1 cellular context compared by ENCODE assay signal in genomic region chr2:65432227-65433190, GRCh38.
TF ChIP-seq lines count a peak whose summit lies in the region.

Gene SPRED2, minus strand, starts transcription at chr2:65432599. Its CDS starts 612 bp downstream, at chr2:65431987.

TF ChIP-seq in GM12878, 131 proteins besides CTCF, POLR2A, EP300 and RAD21 (continued from another document and continues in another):
- TF ChIP-seq, protein P1, sequence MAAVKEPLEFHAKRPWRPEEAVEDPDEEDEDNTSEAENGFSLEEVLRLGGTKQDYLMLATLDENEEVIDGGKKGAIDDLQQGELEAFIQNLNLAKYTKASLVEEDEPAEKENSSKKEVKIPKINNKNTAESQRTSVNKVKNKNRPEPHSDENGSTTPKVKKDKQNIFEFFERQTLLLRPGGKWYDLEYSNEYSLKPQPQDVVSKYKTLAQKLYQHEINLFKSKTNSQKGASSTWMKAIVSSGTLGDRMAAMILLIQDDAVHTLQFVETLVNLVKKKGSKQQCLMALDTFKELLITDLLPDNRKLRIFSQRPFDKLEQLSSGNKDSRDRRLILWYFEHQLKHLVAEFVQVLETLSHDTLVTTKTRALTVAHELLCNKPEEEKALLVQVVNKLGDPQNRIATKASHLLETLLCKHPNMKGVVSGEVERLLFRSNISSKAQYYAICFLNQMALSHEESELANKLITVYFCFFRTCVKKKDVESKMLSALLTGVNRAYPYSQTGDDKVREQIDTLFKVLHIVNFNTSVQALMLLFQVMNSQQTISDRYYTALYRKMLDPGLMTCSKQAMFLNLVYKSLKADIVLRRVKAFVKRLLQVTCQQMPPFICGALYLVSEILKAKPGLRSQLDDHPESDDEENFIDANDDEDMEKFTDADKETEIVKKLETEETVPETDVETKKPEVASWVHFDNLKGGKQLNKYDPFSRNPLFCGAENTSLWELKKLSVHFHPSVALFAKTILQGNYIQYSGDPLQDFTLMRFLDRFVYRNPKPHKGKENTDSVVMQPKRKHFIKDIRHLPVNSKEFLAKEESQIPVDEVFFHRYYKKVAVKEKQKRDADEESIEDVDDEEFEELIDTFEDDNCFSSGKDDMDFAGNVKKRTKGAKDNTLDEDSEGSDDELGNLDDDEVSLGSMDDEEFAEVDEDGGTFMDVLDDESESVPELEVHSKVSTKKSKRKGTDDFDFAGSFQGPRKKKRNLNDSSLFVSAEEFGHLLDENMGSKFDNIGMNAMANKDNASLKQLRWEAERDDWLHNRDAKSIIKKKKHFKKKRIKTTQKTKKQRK (IDR thresholded peaks at IDR 0.05; ENCODE audit: low read depth, low read length), result no peak
- peak; percentile 62; the same call in 1 of the 3 replicates for TF ChIP-seq POU2F2 (IDR thresholded peaks at IDR 0.05; ENCODE audit: borderline replicate concordance, low read depth, low read length)
- TF ChIP-seq, protein P2, sequence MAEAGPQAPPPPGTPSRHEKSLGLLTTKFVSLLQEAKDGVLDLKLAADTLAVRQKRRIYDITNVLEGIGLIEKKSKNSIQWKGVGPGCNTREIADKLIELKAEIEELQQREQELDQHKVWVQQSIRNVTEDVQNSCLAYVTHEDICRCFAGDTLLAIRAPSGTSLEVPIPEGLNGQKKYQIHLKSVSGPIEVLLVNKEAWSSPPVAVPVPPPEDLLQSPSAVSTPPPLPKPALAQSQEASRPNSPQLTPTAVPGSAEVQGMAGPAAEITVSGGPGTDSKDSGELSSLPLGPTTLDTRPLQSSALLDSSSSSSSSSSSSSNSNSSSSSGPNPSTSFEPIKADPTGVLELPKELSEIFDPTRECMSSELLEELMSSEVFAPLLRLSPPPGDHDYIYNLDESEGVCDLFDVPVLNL (IDR thresholded peaks at IDR 0.05; ENCODE audit: low read depth, low read length), result peak; percentile 49; the same call in 1 of the 2 replicates
- no peak for TF ChIP-seq BACH1 (IDR thresholded peaks at IDR 0.05; ENCODE audit: borderline replicate concordance)
- no peak for TF ChIP-seq DPF2 (IDR thresholded peaks at IDR 0.05)
- 0 out of 2 replicates have a peak, but pooled peaks have one; percentile 11 for TF ChIP-seq PAX5 (IDR thresholded peaks at IDR 0.05; ENCODE audit: borderline replicate concordance, low read depth, low read length)
- no peak for TF ChIP-seq SMARCA5 (IDR thresholded peaks at IDR 0.05)
- TF ChIP-seq JUNB (IDR thresholded peaks at IDR 0.05), result peak; percentile 37; the same call in 1 of the 2 replicates
- TF ChIP-seq CBFB (IDR thresholded peaks at IDR 0.05; ENCODE audit: low read depth), result no peak
- TF ChIP-seq CHD2 (IDR thresholded peaks at IDR 0.05; ENCODE audit: borderline replicate concordance, low read depth, low read length), result no peak; the same call in 1 of the 2 replicates
- no peak for TF ChIP-seq PRDM15 (CRISPR knock-in tag; IDR thresholded peaks at IDR 0.05)
- TF ChIP-seq NFXL1 (IDR thresholded peaks at IDR 0.05; ENCODE audit: borderline replicate concordance), result no peak
- peak; percentile 34; the same call in 1 of the 2 replicates for TF ChIP-seq GABPA (IDR thresholded peaks at IDR 0.05; ENCODE audit: low read depth)
- TF ChIP-seq, protein P3, sequence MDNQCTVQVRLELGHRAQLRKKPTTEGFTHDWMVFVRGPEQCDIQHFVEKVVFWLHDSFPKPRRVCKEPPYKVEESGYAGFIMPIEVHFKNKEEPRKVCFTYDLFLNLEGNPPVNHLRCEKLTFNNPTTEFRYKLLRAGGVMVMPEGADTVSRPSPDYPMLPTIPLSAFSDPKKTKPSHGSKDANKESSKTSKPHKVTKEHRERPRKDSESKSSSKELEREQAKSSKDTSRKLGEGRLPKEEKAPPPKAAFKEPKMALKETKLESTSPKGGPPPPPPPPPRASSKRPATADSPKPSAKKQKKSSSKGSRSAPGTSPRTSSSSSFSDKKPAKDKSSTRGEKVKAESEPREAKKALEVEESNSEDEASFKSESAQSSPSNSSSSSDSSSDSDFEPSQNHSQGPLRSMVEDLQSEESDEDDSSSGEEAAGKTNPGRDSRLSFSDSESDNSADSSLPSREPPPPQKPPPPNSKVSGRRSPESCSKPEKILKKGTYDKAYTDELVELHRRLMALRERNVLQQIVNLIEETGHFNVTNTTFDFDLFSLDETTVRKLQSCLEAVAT (IDR thresholded peaks at IDR 0.05), result peak; percentile 23; the same call in 1 of the 2 replicates
- TF ChIP-seq, protein P4, sequence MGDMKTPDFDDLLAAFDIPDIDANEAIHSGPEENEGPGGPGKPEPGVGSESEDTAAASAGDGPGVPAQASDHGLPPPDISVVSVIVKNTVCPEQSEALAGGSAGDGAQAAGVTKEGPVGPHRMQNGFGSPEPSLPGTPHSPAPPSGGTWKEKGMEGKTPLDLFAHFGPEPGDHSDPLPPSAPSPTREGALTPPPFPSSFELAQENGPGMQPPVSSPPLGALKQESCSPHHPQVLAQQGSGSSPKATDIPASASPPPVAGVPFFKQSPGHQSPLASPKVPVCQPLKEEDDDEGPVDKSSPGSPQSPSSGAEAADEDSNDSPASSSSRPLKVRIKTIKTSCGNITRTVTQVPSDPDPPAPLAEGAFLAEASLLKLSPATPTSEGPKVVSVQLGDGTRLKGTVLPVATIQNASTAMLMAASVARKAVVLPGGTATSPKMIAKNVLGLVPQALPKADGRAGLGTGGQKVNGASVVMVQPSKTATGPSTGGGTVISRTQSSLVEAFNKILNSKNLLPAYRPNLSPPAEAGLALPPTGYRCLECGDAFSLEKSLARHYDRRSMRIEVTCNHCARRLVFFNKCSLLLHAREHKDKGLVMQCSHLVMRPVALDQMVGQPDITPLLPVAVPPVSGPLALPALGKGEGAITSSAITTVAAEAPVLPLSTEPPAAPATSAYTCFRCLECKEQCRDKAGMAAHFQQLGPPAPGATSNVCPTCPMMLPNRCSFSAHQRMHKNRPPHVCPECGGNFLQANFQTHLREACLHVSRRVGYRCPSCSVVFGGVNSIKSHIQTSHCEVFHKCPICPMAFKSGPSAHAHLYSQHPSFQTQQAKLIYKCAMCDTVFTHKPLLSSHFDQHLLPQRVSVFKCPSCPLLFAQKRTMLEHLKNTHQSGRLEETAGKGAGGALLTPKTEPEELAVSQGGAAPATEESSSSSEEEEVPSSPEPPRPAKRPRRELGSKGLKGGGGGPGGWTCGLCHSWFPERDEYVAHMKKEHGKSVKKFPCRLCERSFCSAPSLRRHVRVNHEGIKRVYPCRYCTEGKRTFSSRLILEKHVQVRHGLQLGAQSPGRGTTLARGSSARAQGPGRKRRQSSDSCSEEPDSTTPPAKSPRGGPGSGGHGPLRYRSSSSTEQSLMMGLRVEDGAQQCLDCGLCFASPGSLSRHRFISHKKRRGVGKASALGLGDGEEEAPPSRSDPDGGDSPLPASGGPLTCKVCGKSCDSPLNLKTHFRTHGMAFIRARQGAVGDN (IDR thresholded peaks at IDR 0.05), result no peak
- no peak for TF ChIP-seq HDAC6 (IDR thresholded peaks at IDR 0.05; ENCODE audit: unreplicated experiment)
- TF ChIP-seq, protein P5, sequence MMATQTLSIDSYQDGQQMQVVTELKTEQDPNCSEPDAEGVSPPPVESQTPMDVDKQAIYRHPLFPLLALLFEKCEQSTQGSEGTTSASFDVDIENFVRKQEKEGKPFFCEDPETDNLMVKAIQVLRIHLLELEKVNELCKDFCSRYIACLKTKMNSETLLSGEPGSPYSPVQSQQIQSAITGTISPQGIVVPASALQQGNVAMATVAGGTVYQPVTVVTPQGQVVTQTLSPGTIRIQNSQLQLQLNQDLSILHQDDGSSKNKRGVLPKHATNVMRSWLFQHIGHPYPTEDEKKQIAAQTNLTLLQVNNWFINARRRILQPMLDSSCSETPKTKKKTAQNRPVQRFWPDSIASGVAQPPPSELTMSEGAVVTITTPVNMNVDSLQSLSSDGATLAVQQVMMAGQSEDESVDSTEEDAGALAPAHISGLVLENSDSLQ (IDR thresholded peaks at IDR 0.05), result no peak; the same call in 1 of the 2 replicates
- TF ChIP-seq SMC3 (IDR thresholded peaks at IDR 0.05; ENCODE audit: borderline replicate concordance, low read length), result no peak; the same call in 1 of the 2 replicates
- TF ChIP-seq BHLHE40 (IDR thresholded peaks at IDR 0.05; ENCODE audit: borderline replicate concordance in 1 of 2, low read depth in 2 of 2, low read length in 1 of 2), result 0 out of 4 replicates have a peak, but pooled peaks of 1 of the 2 experiments have one; percentile 30
- TF ChIP-seq, protein P6, sequence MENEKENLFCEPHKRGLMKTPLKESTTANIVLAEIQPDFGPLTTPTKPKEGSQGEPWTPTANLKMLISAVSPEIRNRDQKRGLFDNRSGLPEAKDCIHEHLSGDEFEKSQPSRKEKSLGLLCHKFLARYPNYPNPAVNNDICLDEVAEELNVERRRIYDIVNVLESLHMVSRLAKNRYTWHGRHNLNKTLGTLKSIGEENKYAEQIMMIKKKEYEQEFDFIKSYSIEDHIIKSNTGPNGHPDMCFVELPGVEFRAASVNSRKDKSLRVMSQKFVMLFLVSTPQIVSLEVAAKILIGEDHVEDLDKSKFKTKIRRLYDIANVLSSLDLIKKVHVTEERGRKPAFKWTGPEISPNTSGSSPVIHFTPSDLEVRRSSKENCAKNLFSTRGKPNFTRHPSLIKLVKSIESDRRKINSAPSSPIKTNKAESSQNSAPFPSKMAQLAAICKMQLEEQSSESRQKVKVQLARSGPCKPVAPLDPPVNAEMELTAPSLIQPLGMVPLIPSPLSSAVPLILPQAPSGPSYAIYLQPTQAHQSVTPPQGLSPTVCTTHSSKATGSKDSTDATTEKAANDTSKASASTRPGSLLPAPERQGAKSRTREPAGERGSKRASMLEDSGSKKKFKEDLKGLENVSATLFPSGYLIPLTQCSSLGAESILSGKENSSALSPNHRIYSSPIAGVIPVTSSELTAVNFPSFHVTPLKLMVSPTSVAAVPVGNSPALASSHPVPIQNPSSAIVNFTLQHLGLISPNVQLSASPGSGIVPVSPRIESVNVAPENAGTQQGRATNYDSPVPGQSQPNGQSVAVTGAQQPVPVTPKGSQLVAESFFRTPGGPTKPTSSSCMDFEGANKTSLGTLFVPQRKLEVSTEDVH (IDR thresholded peaks at IDR 0.05; ENCODE audit: low read depth, partially characterized antibody), result peak; percentile 69
- TF ChIP-seq POLR2AphosphoS5 (IDR thresholded peaks at IDR 0.05; ENCODE audit: low read length), result no peak
- peak; percentile 51; the same call in 1 of the 2 replicates for TF ChIP-seq RUNX3 (IDR thresholded peaks at IDR 0.05; ENCODE audit: low read length)
- no peak; the same call in 1 of the 2 replicates for TF ChIP-seq HCFC1 (IDR thresholded peaks at IDR 0.05; ENCODE audit: low read length)
- TF ChIP-seq, protein P7, sequence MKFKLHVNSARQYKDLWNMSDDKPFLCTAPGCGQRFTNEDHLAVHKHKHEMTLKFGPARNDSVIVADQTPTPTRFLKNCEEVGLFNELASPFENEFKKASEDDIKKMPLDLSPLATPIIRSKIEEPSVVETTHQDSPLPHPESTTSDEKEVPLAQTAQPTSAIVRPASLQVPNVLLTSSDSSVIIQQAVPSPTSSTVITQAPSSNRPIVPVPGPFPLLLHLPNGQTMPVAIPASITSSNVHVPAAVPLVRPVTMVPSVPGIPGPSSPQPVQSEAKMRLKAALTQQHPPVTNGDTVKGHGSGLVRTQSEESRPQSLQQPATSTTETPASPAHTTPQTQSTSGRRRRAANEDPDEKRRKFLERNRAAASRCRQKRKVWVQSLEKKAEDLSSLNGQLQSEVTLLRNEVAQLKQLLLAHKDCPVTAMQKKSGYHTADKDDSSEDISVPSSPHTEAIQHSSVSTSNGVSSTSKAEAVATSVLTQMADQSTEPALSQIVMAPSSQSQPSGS (IDR thresholded peaks at IDR 0.05; ENCODE audit: low read length), result peak; percentile 87
- TF ChIP-seq IRF4 (IDR thresholded peaks at IDR 0.05; ENCODE audit: low read depth, low read length), result 0 out of 2 replicates have a peak, but pooled peaks have one; percentile 25
- peak; percentile 85 for TF ChIP-seq CREB1 (IDR thresholded peaks at IDR 0.05; ENCODE audit: low read depth)
- TF ChIP-seq, protein P8, sequence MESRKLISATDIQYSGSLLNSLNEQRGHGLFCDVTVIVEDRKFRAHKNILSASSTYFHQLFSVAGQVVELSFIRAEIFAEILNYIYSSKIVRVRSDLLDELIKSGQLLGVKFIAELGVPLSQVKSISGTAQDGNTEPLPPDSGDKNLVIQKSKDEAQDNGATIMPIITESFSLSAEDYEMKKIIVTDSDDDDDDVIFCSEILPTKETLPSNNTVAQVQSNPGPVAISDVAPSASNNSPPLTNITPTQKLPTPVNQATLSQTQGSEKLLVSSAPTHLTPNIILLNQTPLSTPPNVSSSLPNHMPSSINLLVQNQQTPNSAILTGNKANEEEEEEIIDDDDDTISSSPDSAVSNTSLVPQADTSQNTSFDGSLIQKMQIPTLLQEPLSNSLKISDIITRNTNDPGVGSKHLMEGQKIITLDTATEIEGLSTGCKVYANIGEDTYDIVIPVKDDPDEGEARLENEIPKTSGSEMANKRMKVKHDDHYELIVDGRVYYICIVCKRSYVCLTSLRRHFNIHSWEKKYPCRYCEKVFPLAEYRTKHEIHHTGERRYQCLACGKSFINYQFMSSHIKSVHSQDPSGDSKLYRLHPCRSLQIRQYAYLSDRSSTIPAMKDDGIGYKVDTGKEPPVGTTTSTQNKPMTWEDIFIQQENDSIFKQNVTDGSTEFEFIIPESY (IDR thresholded peaks at IDR 0.05), result no peak
- no peak for TF ChIP-seq KLF5 (IDR thresholded peaks at IDR 0.05; ENCODE audit: partially characterized antibody)
- TF ChIP-seq CHD4 (IDR thresholded peaks at IDR 0.05), result no peak
- no peak for TF ChIP-seq LARP7 (IDR thresholded peaks at IDR 0.05)
- no peak for TF ChIP-seq POLR2AphosphoS2 (IDR thresholded peaks at IDR 0.05; ENCODE audit: low read depth, low read length)
- TF ChIP-seq NR2C2 (IDR thresholded peaks at IDR 0.05; ENCODE audit: borderline replicate concordance, control insufficient read depth, insufficient read length, low read depth), result no peak
- TF ChIP-seq CBX3 (IDR thresholded peaks at IDR 0.05; ENCODE audit: borderline replicate concordance, low read depth), result no peak
- no peak for TF ChIP-seq SRF (IDR thresholded peaks at IDR 0.05; ENCODE audit: low read depth in 2 of 2, low read length in 2 of 2)
- TF ChIP-seq HDGF (IDR thresholded peaks at IDR 0.05), result peak; percentile 19; the same call in 1 of the 2 replicates
- TF ChIP-seq KDM1A (IDR thresholded peaks at IDR 0.05; ENCODE audit: borderline replicate concordance), result no peak
- peak; percentile 65 for TF ChIP-seq TCF7 (IDR thresholded peaks at IDR 0.05; ENCODE audit: borderline replicate concordance)
- peak; percentile 96 for TF ChIP-seq IKZF1 (conservative IDR thresholded peaks at IDR 0.05)
